In genomic region chr14:71314717-71315116, GRCh38 we compare ENCODE assay signal across 19 cellular contexts. TPM values are rescaled to one million over a fixed set of nuclear protein-coding genes. Genes with fewer than 3 reads are reported as not detected.
DNase-seq lines count a peak whose midpoint lies in the region; ATAC-seq and TF ChIP-seq lines count a peak whose summit lies in the region.
"Had no signal": no experiment of that assay in that cellular context is flagged by ENCODE, and none has a peak within 500 bp of the region (broad histone marks: within the 10 kb centered on the region; RNA-seq: fewer than 3 reads in every experiment).

No MANE protein-coding gene starts in this region.

- no peak overlapping the region for H2AK5ac ChIP-seq in mesendoderm (ENCODE audit: low read length)

- H2AFZ ChIP-seq in OCI-LY7 (ENCODE audit: low read length): no peak overlapping the region

- TF ChIP-seq CTCF in GM12872 (IDR thresholded peaks at IDR 0.05; ENCODE audit: insufficient read depth, low read depth, low read length) (peak; percentile 18; the same call in 1 of the 3 replicates), OCI-LY7 (conservative IDR thresholded peaks at IDR 0.05; ENCODE audit: low read length) (0 out of 2 replicates have a peak, but pooled peaks have one; percentile 17), foreskin keratinocyte (conservative IDR thresholded peaks at IDR 0.05) (peak; percentile 18), progenitor cell of endocrine pancreas (IDR thresholded peaks at IDR 0.05; ENCODE audit: unreplicated experiment) (no peak)

- BruUV-seq in OCI-LY7 (replicated peaks; lab: Mats Ljungman, UMichigan): no TSS peak

- POLR2A ChIA-PET in OCI-LY7 (lab: Charles Lee): interaction anchor here (0.6 kb wide), 2 partner anchors 450 to 1449 kb away, joined by 3 to 6 read pairs; no protein-coding TSS in a partner anchor

- H3K27ac Mint-ChIP-seq in progenitor cell of endocrine pancreas: no peak overlapping the region

- no peak overlapping the region for H4K5ac ChIP-seq in mesendoderm (ENCODE audit: low read length)

- H2BK15ac ChIP-seq in mesendoderm (replicated peaks; ENCODE audit: low read depth): no peak overlapping the region

- CTCF ChIA-PET in OCI-LY7 (lab: Charles Lee; ENCODE audit: unreplicated experiment): no interaction called here

- H3K9me3 ChIP-seq in OCI-LY7 (ENCODE audit: low read length): no peaks in the 10 kb centered on the region
- H3K9me3 ChIP-seq: A549, BE2C, HAP-1, MG63 had no signal

- H3K4me1 ChIP-seq in OCI-LY7 (ENCODE audit: insufficient read depth, low read length, poor library complexity, severe bottlenecking): peaks cover 5% of the 10 kb centered on the region
- H3K4me1 ChIP-seq in foreskin keratinocyte: no peaks in the 10 kb centered on the region
- H3K4me1 ChIP-seq in mesendoderm (ENCODE audit: control insufficient read depth, low read depth, low read length): no peaks in the 10 kb centered on the region
- H3K4me1 ChIP-seq: BE2C, HAP-1 had no signal

- H3K79me2 ChIP-seq in OCI-LY7 (ENCODE audit: insufficient read depth, low read depth, low read length) (no peaks in the 10 kb centered on the region), mesendoderm (ENCODE audit: control insufficient read depth, insufficient read depth, low read length) (no peaks in the 10 kb centered on the region)

- H3K27me3 ChIP-seq in foreskin keratinocyte (no peaks in the 10 kb centered on the region), mesendoderm (ENCODE audit: insufficient read depth, low read length, poor library complexity) (no peaks in the 10 kb centered on the region)
- H3K27me3 ChIP-seq: BE2C, MG63 had no signal

- no CpG with 5 or more reads among the region's 2 CpGs for WGBS in mesendoderm (ENCODE audit: extremely low coverage, insufficient coverage, low lambda C conversion rate)

- H2BK120ac ChIP-seq in mesendoderm (ENCODE audit: low read depth, low read length): no peak overlapping the region

- H3K79me1 ChIP-seq in mesendoderm (ENCODE audit: low read length): no peaks in the 10 kb centered on the region

- H4K8ac ChIP-seq in mesendoderm (ENCODE audit: low read depth, low read length): no peak overlapping the region

- DNase-seq in OCI-LY7 (ENCODE audit: low spot score) (no peak), foreskin keratinocyte (no peak), mesendoderm (peak; percentile 26), hypothalamus (lab: John Stamatoyannopoulos, UW) (no peak), progenitor cell of endocrine pancreas (ENCODE audit: low spot score, unreplicated experiment) (no peak)
- no peak for DNase-seq in effector CD4-positive, alpha-beta T cell
- DNase-seq: BE2C, MG63, NCI-H1417 treated with DMSO at 0.1 percent for 48 hours, NCI-H187 treated with DMSO at 0.1 percent for 48 hours, NCI-H2107, NCI-H446 treated with DMSO at 0.1 percent for 48 hours, NCI-H526 treated with DMSO at 0.1 percent for 48 hours, SIG-M5 had no signal

- H3K56ac ChIP-seq in mesendoderm (ENCODE audit: low read length): no peak overlapping the region

- no peaks in the 10 kb centered on the region for H3K36me3 Mint-ChIP-seq in progenitor cell of endocrine pancreas (ENCODE audit: insufficient read depth)

- no peaks in the 10 kb centered on the region for H3K9me2 ChIP-seq in OCI-LY7 (ENCODE audit: insufficient read depth, low read length)

- H3K4me3 ChIP-seq in OCI-LY7 (ENCODE audit: low read depth, low read length, poor library complexity, severe bottlenecking) (no peak overlapping the region), mesendoderm (ENCODE audit: low read length) (no peak overlapping the region)
- H3K4me3 ChIP-seq: A549, HAP-1, MG63 had no signal

- no peaks in the 10 kb centered on the region for H3K36me3 ChIP-seq in OCI-LY7 (ENCODE audit: insufficient read depth, low read length)
- H3K36me3 ChIP-seq in mesendoderm (ENCODE audit: control insufficient read depth, insufficient read depth, low read length): no peaks in the 10 kb centered on the region
- H3K36me3 ChIP-seq: BE2C, HAP-1, MG63 had no signal

- peaks cover 2% of the 10 kb centered on the region for H3K4me1 Mint-ChIP-seq in progenitor cell of endocrine pancreas (ENCODE audit: low read depth)

- H3K9ac ChIP-seq in mesendoderm (ENCODE audit: low read length): no peak overlapping the region

- intact Hi-C loops in OCI-LY7 (cut with micrococcal nuclease; ENCODE audit: unreplicated experiment): no loop called here

- H3K23ac ChIP-seq in mesendoderm (ENCODE audit: low read length): no peak overlapping the region

- no peak overlapping the region for H3K4me3 Mint-ChIP-seq in progenitor cell of endocrine pancreas (ENCODE audit: low read depth)

- H3K4ac ChIP-seq in mesendoderm (ENCODE audit: low read depth, low read length): no peak overlapping the region

- H4K20me1 ChIP-seq in OCI-LY7 (ENCODE audit: insufficient read depth, low read length): no peaks in the 10 kb centered on the region

- H3K9me3 Mint-ChIP-seq in progenitor cell of endocrine pancreas (ENCODE audit: low read depth): peaks cover 6% of the 10 kb centered on the region

- H3K4me2 ChIP-seq in OCI-LY7 (ENCODE audit: low read length) (no peak overlapping the region), mesendoderm (ENCODE audit: low read length) (no peak overlapping the region)
- H3K4me2 ChIP-seq: A549 had no signal

- H3K27me3 Mint-ChIP-seq in progenitor cell of endocrine pancreas: no peaks in the 10 kb centered on the region

- no peak overlapping the region for H3K18ac ChIP-seq in mesendoderm (ENCODE audit: low read length)

- ATAC-seq in foreskin keratinocyte (no peak), HG02870 (IDR thresholded peaks at IDR 0.05; ENCODE audit: unreplicated experiment) (no peak)
- ATAC-seq: A549, SK-N-SH treated with all-trans-retinoic acid at 6 μM for 48 hours had no signal

- H2BK5ac ChIP-seq in mesendoderm (ENCODE audit: low read length): no peak overlapping the region

- H3K27ac ChIP-seq in OCI-LY7 (ENCODE audit: low read depth, low read length, poor library complexity, severe bottlenecking): no peak overlapping the region
- H3K27ac ChIP-seq in foreskin keratinocyte: no peak overlapping the region
- no peak overlapping the region for H3K27ac ChIP-seq in mesendoderm (ENCODE audit: low read depth, low read length)
- H3K27ac ChIP-seq: A549 had no signal

RNA-seq across cellular contexts. Expression of gene SIPA1L1, which starts 5.6 kb away (rescaled TPM):
- 15.6 and 21.8 TPM in 2 replicates for total RNA-seq in OCI-LY7 (2014; rRNA removed; shearing (Covaris generic))
- 63.7 and 64.6 TPM in 2 replicates for total RNA-seq in OCI-LY7 (2022)
- total RNA-seq in foreskin keratinocyte: 22.4 and 29.9 TPM in 2 replicates
- 10.1 and 13.7 TPM in 2 replicates for polyA plus RNA-seq in foreskin keratinocyte
- polyA plus RNA-seq in mesendoderm (2013, experiment 1 of 2): 46.6 TPM
- 47.5 TPM for polyA plus RNA-seq in mesendoderm (2013, experiment 2 of 2)
- 101 and 105 TPM in 2 replicates for total RNA-seq in progenitor cell of endocrine pancreas
